ENCODE assay signal across 23 cellular contexts in the genomic region with DNA sequence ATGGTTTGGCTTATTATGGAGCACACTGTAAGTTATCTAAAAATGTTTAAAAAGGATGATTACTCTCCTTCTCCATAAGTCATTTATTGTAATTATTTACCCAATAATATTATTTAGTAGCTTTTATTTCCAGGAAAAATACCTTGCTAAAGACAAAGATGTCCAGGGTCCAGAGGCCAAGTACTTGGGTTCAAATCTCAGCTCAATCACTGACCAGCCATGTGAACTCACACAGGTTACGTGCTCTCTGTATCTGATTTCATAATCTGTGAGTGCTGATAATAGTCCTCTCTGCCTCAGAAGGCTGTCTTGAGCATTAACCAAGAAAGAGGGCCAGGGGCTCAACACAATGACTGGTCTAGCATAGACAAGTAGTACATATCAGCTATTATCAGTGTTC.
"Had no signal": no experiment of that assay in that cellular context is flagged by ENCODE, and none has a peak within 500 bp of the region (broad histone marks: within the 10 kb centered on the region; RNA-seq: fewer than 3 reads in every experiment).

No MANE protein-coding gene starts in this region.

- H3K27ac ChIP-seq: gastroesophageal sphincter, suprapubic skin, thyroid gland had no signal

- H3K9me3 Mint-ChIP-seq: dendritic cell treated with granulocyte-macrophage colony-stimulating factor and Interleukin-4, amounts not matched to agents 40 ng/mL and 50 ng/mL, for 4 days; immature natural killer cell; natural killer cell; type B pancreatic cell had no signal

- H3K27me3 ChIP-seq: esophagus squamous epithelium, gastroesophageal sphincter, pancreas, suprapubic skin, thyroid gland had no signal

- H3K4me3 Mint-ChIP-seq: dendritic cell treated with granulocyte-macrophage colony-stimulating factor and Interleukin-4, amounts not matched to agents 40 ng/mL and 50 ng/mL, for 4 days; effector memory CD8-positive, alpha-beta T cell; immature natural killer cell; natural killer cell; neural crest cell; type B pancreatic cell had no signal

- H3K36me3 Mint-ChIP-seq: immature natural killer cell, natural killer cell had no signal

- H3K27me3 Mint-ChIP-seq: dendritic cell treated with granulocyte-macrophage colony-stimulating factor and Interleukin-4, amounts not matched to agents 40 ng/mL and 50 ng/mL, for 4 days; effector memory CD8-positive, alpha-beta T cell; progenitor cell of endocrine pancreas; type B pancreatic cell had no signal

- H3K9me3 ChIP-seq: esophagus squamous epithelium, gastroesophageal sphincter, pancreas, suprapubic skin, thyroid gland had no signal

- H3K4me3 ChIP-seq: esophagus squamous epithelium, gastroesophageal sphincter, pancreas, smooth muscle cell, suprapubic skin, thyroid gland had no signal

- H3K4me1 Mint-ChIP-seq: immature natural killer cell, natural killer cell had no signal

- H3K27ac Mint-ChIP-seq: dendritic cell treated with granulocyte-macrophage colony-stimulating factor and Interleukin-4, amounts not matched to agents 40 ng/mL and 50 ng/mL, for 4 days; effector memory CD8-positive, alpha-beta T cell; immature natural killer cell; natural killer cell; progenitor cell of endocrine pancreas; type B pancreatic cell had no signal

- H3K36me3 ChIP-seq: esophagus squamous epithelium, suprapubic skin had no signal

- DNase-seq: effector memory CD8-positive, alpha-beta T cell; esophagus squamous epithelium; foreskin fibroblast; glutamatergic neuron; immature natural killer cell; kidney; left cardiac atrium; left ventricle myocardium superior; natural killer cell; occipital lobe; pancreas; stimulated activated CD4-positive, alpha-beta T cell treated with anti-CD3 and anti-CD28 coated beads, Interleukin-2, amount 100 ng/mL, for 48 hours; stimulated activated naive CD4-positive, alpha-beta T cell treated with Interleukin-2 at 50 U/mL for 16 hours; thyroid gland had no signal

- H3K4me2 ChIP-seq: smooth muscle cell had no signal

- FAIRE-seq: colon, kidney, pancreas, urothelium cell line had no signal

- ATAC-seq: effector memory CD8-positive, alpha-beta T cell; gastroesophageal sphincter; natural killer cell had no signal
